1 cellular context compared by ENCODE assay signal in the genomic region with DNA sequence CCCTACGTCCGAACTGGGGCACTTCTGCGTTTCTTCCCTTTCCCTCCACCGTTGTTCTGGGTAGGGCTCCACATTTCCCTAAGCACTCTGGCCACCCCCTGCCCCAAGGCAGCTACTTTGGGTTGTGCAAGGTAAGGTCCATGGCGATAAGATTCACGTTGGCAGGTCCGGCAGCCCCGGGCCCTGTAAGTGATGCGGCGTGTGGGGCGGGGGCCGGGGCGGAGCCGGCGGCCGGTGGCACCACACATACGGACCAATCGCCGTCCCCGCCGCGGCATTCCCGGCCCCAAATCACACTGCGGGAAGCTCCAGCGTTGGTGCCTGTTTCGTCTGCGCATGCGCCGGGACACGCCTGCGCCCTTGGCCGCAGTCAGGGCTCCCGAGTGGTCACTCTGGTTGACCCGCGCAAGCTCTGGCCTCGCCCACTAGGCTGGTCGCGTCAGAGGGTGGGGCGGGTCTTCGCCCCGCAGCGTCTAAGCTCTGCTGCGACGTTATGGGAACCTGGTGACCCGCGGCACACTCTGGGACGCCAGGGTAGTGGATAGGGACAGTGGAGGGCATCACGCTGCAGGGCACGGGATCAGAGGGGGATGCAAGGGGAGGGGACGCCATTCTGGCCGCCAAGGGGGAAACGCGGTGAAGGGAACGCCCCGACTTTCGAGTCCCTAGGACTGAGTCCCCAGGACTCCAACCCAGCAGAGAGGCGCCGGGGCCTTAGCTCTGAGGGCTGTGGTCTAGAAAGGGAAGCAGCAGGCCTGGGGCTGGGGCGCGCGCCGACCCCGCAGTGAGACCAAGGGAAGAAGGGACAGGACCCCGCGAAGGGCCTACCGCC.
TF ChIP-seq lines count a peak whose summit lies in the region.

No MANE protein-coding gene starts in this region.

TF ChIP-seq in GM12878, 131 proteins besides CTCF, POLR2A, EP300 and RAD21 (continues in another document):
- TF ChIP-seq NFYA (IDR thresholded peaks at IDR 0.05; ENCODE audit: borderline replicate concordance, low read depth, low read length) (no peak), PML (IDR thresholded peaks at IDR 0.05; ENCODE audit: low read length) (no peak), YBX1 (IDR thresholded peaks at IDR 0.05) (no peak), FOXK2 (IDR thresholded peaks at IDR 0.05) (no peak), KDM1A (IDR thresholded peaks at IDR 0.05; ENCODE audit: borderline replicate concordance) (no peak), ZNF622 (IDR thresholded peaks at IDR 0.05) (no peak), SUZ12 (IDR thresholded peaks at IDR 0.05; ENCODE audit: unreplicated experiment) (no peak), SMARCA5 (IDR thresholded peaks at IDR 0.05) (no peak), MXI1 (IDR thresholded peaks at IDR 0.05; ENCODE audit: low read depth, low read length) (no peak), TCF12 (IDR thresholded peaks at IDR 0.05; ENCODE audit: low read depth, low read length) (no peak), STAT1 (conservative IDR thresholded peaks at IDR 0.05) (no peak), BRCA1 (IDR thresholded peaks at IDR 0.05; ENCODE audit: low read depth, low read length) (no peak), POLR2AphosphoS2 (IDR thresholded peaks at IDR 0.05; ENCODE audit: low read depth, low read length) (no peak; the same call in 1 of the 2 replicates), RB1 (IDR thresholded peaks at IDR 0.05; ENCODE audit: borderline replicate concordance) (no peak), POU2F2 (IDR thresholded peaks at IDR 0.05; ENCODE audit: borderline replicate concordance, low read depth, low read length) (0 out of 3 replicates have a peak, but pooled peaks have one; percentile 7), STAT3 (IDR thresholded peaks at IDR 0.05; ENCODE audit: low read depth, low read length) (no peak), SREBF2 (IDR thresholded peaks at IDR 0.05; ENCODE audit: low read length) (peak; percentile 50; the same call in 1 of the 2 replicates), NBN (IDR thresholded peaks at IDR 0.05) (peak; percentile 47), SMC3 (IDR thresholded peaks at IDR 0.05; ENCODE audit: borderline replicate concordance, low read length) (no peak)
- TF ChIP-seq, protein P1, sequence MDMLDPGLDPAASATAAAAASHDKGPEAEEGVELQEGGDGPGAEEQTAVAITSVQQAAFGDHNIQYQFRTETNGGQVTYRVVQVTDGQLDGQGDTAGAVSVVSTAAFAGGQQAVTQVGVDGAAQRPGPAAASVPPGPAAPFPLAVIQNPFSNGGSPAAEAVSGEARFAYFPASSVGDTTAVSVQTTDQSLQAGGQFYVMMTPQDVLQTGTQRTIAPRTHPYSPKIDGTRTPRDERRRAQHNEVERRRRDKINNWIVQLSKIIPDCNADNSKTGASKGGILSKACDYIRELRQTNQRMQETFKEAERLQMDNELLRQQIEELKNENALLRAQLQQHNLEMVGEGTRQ (IDR thresholded peaks at IDR 0.05; ENCODE audit: borderline replicate concordance, low read depth, low read length), result no peak
- TF ChIP-seq, protein P2, sequence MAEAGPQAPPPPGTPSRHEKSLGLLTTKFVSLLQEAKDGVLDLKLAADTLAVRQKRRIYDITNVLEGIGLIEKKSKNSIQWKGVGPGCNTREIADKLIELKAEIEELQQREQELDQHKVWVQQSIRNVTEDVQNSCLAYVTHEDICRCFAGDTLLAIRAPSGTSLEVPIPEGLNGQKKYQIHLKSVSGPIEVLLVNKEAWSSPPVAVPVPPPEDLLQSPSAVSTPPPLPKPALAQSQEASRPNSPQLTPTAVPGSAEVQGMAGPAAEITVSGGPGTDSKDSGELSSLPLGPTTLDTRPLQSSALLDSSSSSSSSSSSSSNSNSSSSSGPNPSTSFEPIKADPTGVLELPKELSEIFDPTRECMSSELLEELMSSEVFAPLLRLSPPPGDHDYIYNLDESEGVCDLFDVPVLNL (IDR thresholded peaks at IDR 0.05; ENCODE audit: low read depth, low read length), result no peak
- TF ChIP-seq, protein P3, sequence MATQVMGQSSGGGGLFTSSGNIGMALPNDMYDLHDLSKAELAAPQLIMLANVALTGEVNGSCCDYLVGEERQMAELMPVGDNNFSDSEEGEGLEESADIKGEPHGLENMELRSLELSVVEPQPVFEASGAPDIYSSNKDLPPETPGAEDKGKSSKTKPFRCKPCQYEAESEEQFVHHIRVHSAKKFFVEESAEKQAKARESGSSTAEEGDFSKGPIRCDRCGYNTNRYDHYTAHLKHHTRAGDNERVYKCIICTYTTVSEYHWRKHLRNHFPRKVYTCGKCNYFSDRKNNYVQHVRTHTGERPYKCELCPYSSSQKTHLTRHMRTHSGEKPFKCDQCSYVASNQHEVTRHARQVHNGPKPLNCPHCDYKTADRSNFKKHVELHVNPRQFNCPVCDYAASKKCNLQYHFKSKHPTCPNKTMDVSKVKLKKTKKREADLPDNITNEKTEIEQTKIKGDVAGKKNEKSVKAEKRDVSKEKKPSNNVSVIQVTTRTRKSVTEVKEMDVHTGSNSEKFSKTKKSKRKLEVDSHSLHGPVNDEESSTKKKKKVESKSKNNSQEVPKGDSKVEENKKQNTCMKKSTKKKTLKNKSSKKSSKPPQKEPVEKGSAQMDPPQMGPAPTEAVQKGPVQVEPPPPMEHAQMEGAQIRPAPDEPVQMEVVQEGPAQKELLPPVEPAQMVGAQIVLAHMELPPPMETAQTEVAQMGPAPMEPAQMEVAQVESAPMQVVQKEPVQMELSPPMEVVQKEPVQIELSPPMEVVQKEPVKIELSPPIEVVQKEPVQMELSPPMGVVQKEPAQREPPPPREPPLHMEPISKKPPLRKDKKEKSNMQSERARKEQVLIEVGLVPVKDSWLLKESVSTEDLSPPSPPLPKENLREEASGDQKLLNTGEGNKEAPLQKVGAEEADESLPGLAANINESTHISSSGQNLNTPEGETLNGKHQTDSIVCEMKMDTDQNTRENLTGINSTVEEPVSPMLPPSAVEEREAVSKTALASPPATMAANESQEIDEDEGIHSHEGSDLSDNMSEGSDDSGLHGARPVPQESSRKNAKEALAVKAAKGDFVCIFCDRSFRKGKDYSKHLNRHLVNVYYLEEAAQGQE (IDR thresholded peaks at IDR 0.05; ENCODE audit: low read depth, low read length), result no peak
- TF ChIP-seq, protein P4, sequence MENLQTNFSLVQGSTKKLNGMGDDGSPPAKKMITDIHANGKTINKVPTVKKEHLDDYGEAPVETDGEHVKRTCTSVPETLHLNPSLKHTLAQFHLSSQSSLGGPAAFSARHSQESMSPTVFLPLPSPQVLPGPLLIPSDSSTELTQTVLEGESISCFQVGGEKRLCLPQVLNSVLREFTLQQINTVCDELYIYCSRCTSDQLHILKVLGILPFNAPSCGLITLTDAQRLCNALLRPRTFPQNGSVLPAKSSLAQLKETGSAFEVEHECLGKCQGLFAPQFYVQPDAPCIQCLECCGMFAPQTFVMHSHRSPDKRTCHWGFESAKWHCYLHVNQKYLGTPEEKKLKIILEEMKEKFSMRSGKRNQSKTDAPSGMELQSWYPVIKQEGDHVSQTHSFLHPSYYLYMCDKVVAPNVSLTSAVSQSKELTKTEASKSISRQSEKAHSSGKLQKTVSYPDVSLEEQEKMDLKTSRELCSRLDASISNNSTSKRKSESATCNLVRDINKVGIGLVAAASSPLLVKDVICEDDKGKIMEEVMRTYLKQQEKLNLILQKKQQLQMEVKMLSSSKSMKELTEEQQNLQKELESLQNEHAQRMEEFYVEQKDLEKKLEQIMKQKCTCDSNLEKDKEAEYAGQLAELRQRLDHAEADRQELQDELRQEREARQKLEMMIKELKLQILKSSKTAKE (IDR thresholded peaks at IDR 0.05; ENCODE audit: low read depth, poor library complexity, severe bottlenecking), result no peak
- TF ChIP-seq, protein P5, sequence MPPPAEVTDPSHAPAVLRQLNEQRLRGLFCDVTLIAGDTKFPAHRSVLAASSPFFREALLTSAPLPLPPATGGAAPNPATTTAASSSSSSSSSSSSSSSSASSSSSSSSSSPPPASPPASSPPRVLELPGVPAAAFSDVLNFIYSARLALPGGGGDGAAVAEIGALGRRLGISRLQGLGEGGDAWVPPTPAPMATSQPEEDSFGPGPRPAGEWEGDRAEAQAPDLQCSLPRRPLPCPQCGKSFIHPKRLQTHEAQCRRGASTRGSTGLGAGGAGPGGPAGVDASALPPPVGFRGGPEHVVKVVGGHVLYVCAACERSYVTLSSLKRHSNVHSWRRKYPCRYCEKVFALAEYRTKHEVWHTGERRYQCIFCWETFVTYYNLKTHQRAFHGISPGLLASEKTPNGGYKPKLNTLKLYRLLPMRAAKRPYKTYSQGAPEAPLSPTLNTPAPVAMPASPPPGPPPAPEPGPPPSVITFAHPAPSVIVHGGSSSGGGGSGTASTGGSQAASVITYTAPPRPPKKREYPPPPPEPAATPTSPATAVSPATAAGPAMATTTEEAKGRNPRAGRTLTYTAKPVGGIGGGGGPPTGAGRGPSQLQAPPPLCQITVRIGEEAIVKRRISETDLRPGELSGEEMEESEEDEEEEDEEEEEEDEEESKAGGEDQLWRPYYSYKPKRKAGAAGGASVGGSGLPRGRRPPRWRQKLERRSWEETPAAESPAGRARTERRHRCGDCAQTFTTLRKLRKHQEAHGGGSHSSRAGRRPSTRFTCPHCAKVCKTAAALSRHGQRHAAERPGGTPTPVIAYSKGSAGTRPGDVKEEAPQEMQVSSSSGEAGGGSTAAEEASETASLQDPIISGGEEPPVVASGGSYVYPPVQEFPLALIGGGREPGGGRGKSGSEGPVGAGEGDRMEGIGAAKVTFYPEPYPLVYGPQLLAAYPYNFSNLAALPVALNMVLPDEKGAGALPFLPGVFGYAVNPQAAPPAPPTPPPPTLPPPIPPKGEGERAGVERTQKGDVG (CRISPR knock-in tag; IDR thresholded peaks at IDR 0.05), result no peak
- TF ChIP-seq, protein P6, sequence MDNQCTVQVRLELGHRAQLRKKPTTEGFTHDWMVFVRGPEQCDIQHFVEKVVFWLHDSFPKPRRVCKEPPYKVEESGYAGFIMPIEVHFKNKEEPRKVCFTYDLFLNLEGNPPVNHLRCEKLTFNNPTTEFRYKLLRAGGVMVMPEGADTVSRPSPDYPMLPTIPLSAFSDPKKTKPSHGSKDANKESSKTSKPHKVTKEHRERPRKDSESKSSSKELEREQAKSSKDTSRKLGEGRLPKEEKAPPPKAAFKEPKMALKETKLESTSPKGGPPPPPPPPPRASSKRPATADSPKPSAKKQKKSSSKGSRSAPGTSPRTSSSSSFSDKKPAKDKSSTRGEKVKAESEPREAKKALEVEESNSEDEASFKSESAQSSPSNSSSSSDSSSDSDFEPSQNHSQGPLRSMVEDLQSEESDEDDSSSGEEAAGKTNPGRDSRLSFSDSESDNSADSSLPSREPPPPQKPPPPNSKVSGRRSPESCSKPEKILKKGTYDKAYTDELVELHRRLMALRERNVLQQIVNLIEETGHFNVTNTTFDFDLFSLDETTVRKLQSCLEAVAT (IDR thresholded peaks at IDR 0.05), result no peak; the same call in 1 of the 2 replicates
- TF ChIP-seq, protein P7, sequence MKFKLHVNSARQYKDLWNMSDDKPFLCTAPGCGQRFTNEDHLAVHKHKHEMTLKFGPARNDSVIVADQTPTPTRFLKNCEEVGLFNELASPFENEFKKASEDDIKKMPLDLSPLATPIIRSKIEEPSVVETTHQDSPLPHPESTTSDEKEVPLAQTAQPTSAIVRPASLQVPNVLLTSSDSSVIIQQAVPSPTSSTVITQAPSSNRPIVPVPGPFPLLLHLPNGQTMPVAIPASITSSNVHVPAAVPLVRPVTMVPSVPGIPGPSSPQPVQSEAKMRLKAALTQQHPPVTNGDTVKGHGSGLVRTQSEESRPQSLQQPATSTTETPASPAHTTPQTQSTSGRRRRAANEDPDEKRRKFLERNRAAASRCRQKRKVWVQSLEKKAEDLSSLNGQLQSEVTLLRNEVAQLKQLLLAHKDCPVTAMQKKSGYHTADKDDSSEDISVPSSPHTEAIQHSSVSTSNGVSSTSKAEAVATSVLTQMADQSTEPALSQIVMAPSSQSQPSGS (IDR thresholded peaks at IDR 0.05; ENCODE audit: low read length), result no peak
- TF ChIP-seq, protein P8, sequence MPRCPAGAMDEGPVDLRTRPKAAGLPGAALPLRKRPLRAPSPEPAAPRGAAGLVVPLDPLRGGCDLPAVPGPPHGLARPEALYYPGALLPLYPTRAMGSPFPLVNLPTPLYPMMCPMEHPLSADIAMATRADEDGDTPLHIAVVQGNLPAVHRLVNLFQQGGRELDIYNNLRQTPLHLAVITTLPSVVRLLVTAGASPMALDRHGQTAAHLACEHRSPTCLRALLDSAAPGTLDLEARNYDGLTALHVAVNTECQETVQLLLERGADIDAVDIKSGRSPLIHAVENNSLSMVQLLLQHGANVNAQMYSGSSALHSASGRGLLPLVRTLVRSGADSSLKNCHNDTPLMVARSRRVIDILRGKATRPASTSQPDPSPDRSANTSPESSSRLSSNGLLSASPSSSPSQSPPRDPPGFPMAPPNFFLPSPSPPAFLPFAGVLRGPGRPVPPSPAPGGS (IDR thresholded peaks at IDR 0.05; ENCODE audit: borderline replicate concordance, insufficient read depth, low read depth, low read length, poor library complexity, severe bottlenecking), result peak; percentile 35
- TF ChIP-seq, protein P9, sequence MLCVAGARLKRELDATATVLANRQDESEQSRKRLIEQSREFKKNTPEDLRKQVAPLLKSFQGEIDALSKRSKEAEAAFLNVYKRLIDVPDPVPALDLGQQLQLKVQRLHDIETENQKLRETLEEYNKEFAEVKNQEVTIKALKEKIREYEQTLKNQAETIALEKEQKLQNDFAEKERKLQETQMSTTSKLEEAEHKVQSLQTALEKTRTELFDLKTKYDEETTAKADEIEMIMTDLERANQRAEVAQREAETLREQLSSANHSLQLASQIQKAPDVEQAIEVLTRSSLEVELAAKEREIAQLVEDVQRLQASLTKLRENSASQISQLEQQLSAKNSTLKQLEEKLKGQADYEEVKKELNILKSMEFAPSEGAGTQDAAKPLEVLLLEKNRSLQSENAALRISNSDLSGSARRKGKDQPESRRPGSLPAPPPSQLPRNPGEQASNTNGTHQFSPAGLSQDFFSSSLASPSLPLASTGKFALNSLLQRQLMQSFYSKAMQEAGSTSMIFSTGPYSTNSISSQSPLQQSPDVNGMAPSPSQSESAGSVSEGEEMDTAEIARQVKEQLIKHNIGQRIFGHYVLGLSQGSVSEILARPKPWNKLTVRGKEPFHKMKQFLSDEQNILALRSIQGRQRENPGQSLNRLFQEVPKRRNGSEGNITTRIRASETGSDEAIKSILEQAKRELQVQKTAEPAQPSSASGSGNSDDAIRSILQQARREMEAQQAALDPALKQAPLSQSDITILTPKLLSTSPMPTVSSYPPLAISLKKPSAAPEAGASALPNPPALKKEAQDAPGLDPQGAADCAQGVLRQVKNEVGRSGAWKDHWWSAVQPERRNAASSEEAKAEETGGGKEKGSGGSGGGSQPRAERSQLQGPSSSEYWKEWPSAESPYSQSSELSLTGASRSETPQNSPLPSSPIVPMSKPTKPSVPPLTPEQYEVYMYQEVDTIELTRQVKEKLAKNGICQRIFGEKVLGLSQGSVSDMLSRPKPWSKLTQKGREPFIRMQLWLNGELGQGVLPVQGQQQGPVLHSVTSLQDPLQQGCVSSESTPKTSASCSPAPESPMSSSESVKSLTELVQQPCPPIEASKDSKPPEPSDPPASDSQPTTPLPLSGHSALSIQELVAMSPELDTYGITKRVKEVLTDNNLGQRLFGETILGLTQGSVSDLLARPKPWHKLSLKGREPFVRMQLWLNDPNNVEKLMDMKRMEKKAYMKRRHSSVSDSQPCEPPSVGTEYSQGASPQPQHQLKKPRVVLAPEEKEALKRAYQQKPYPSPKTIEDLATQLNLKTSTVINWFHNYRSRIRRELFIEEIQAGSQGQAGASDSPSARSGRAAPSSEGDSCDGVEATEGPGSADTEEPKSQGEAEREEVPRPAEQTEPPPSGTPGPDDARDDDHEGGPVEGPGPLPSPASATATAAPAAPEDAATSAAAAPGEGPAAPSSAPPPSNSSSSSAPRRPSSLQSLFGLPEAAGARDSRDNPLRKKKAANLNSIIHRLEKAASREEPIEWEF (IDR thresholded peaks at IDR 0.05; ENCODE audit: insufficient replicate concordance, low read depth, low read length), result no peak
